Comparison of ENCODE assay signal across 13 cellular contexts in the genomic region with DNA sequence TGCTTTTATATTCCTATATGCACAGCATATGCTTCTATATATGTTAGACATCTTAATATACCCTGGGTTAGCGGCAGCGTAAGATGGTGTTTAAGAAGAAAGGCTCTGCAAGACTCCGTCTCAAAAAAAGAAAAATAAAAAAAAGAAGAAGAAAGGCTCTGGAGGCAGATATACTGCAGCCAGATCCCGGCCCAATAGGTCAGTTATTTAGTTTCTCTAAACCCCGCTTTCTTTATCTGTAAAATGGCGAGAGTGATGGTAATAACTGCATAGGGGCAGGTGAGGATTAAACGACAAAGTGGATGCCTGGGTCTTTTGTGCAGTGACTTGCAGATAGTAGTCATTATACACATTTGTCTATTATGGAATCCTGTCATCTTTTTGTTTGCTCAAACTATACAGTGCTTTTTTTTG.
A peak's percentile ranks its signal among the peaks of the same experiment; 100 is the strongest.
DNase-seq lines count a peak whose midpoint lies in the region; TF ChIP-seq lines count a peak whose summit lies in the region.
"Had no signal": no experiment of that assay in that cellular context is flagged by ENCODE, and none has a peak within 500 bp of the region (broad histone marks: within the 10 kb centered on the region; RNA-seq: fewer than 3 reads in every experiment).

No MANE protein-coding gene starts in this region.

- TF ChIP-seq CTCF in HL-60 (IDR thresholded peaks at IDR 0.05; ENCODE audit: insufficient read depth, low read length) = no peak
- no peak for TF ChIP-seq CTCF in WERI-Rb-1 (IDR thresholded peaks at IDR 0.05; ENCODE audit: low read depth, low read length)
- TF ChIP-seq CTCF in testis (IDR thresholded peaks at IDR 0.05) = no peak

- H3K4me2 ChIP-seq in trophoblast cell (ENCODE audit: low read length) = no peak overlapping the region
- H3K4me2 ChIP-seq: GM23338, PC-9 had no signal

- no peak overlapping the region for H3K4ac ChIP-seq in trophoblast cell (ENCODE audit: low read depth, low read length)

- H3K36me3 ChIP-seq in WERI-Rb-1 (no peaks in the 10 kb centered on the region), trophoblast cell (ENCODE audit: control insufficient read depth in 1 of 2, insufficient read depth in 2 of 2, low read length in 2 of 2) (peaks cover 0 to 3% of the 10 kb centered on the region in 2 experiments), testis (ENCODE audit: low read depth, missing control alignments) (no peaks in the 10 kb centered on the region)
- H3K36me3 ChIP-seq: SJSA1 had no signal

- H3K9ac ChIP-seq in trophoblast cell (ENCODE audit: low read length) = no peak overlapping the region

- no peak overlapping the region for H3K14ac ChIP-seq in trophoblast cell (ENCODE audit: low read length)

- TF ChIP-seq POLR2A in testis (IDR thresholded peaks at IDR 0.05) = no peak

- intact Hi-C loops in testis (cut with DNase I; ENCODE audit: low total_unique reads) = no loop called here

- peaks cover 9% of the 10 kb centered on the region for H3K79me1 ChIP-seq in trophoblast cell (ENCODE audit: low read length)

- H3K18ac ChIP-seq in trophoblast cell (ENCODE audit: low read length) = no peak overlapping the region

- H3K9me3 ChIP-seq in WERI-Rb-1 (ENCODE audit: severe bottlenecking) (peaks cover 11% of the 10 kb centered on the region), trophoblast cell (ENCODE audit: insufficient read depth, low read depth, low read length) (no peaks in the 10 kb centered on the region), testis (no peaks in the 10 kb centered on the region)
- H3K9me3 ChIP-seq: SJSA1 had no signal

- H3K27me3 ChIP-seq in HL-60 (ENCODE audit: insufficient read depth, poor library complexity, severe bottlenecking) (no peaks in the 10 kb centered on the region), WERI-Rb-1 (ENCODE audit: insufficient read depth, low read depth, severe bottlenecking) (no peaks in the 10 kb centered on the region), trophoblast cell (ENCODE audit: insufficient read depth, low read length) (no peaks in the 10 kb centered on the region), testis (no peaks in the 10 kb centered on the region)
- H3K27me3 ChIP-seq: SJSA1 had no signal

- peak overlapping the region; percentile 32 for H4K91ac ChIP-seq in trophoblast cell (ENCODE audit: low read depth, low read length)

- no CpG with 5 or more reads among the region's 7 CpGs for WGBS in trophoblast cell (ENCODE audit: extremely low coverage, insufficient coverage, insufficient read length)
- 54 to 77% methylated on average over 7 of the region's 7 CpGs for WGBS in testis, 2 donors

- H2BK5ac ChIP-seq in trophoblast cell (ENCODE audit: low read depth, low read length, poor library complexity) = no peak overlapping the region

- H4K8ac ChIP-seq in trophoblast cell (ENCODE audit: low read depth, low read length) = no peak overlapping the region

- H2AK5ac ChIP-seq in trophoblast cell (ENCODE audit: low read length) = no peak overlapping the region

- H3K23ac ChIP-seq in trophoblast cell (ENCODE audit: low read length) = no peak overlapping the region

- H2BK12ac ChIP-seq in trophoblast cell (ENCODE audit: low read length) = no peak overlapping the region

- H3K79me2 ChIP-seq in trophoblast cell (ENCODE audit: control insufficient read depth, insufficient read depth, low read length, poor library complexity) = no peaks in the 10 kb centered on the region

- H4K12ac ChIP-seq in trophoblast cell (ENCODE audit: low read depth, low read length) = no peak overlapping the region

- H3K4me1 ChIP-seq in trophoblast cell (ENCODE audit: control insufficient read depth in 1 of 2, insufficient read depth in 2 of 2, low read length in 2 of 2) (peaks cover 2 to 7% of the 10 kb centered on the region in 2 experiments), testis (no peaks in the 10 kb centered on the region)

- no peak overlapping the region for H2BK120ac ChIP-seq in trophoblast cell (ENCODE audit: insufficient read depth, low read length, poor library complexity)

- no peak for DNase-seq in HL-60 (ENCODE audit: low read depth in 1 of 2, low spot score in 1 of 2)
- DNase-seq in NCI-H146 treated with DMSO at 0.1 percent for 48 hours (lab: John Stamatoyannopoulos, UW; ENCODE audit: unreplicated experiment) = peak; percentile 30
- no peak for DNase-seq in WERI-Rb-1
- no peak for DNase-seq in trophoblast cell
- DNase-seq in HK-2 (ENCODE audit: unreplicated experiment) = no peak
- no peak for DNase-seq in testis
- DNase-seq in DMS53 (lab: John Stamatoyannopoulos, UW) = no peak
- DNase-seq: CD4-positive, alpha-beta T cell; DND-41; NCI-H774 had no signal

- H3K4me3 ChIP-seq in HL-60 (replicated peaks; ENCODE audit: insufficient read depth, low read length) (no peak overlapping the region), WERI-Rb-1 (ENCODE audit: low read depth, low read length) (no peak overlapping the region), trophoblast cell (ENCODE audit: low read depth, low read length) (no peak overlapping the region), testis (no peak overlapping the region)
- H3K4me3 ChIP-seq: GM23338, PC-9, SJSA1 had no signal

- H3K27ac ChIP-seq in HL-60 (replicated peaks) = peak overlapping the region; percentile 97
- H3K27ac ChIP-seq in WERI-Rb-1 = peak overlapping the region; percentile 74
- H3K27ac ChIP-seq in trophoblast cell (ENCODE audit: low read depth, low read length) = no peak overlapping the region
- H3K27ac ChIP-seq in testis = no peak overlapping the region
- H3K27ac ChIP-seq: PC-9, SJSA1 had no signal

- no peak overlapping the region for H2AFZ ChIP-seq in trophoblast cell (ENCODE audit: insufficient read depth, low read length, poor library complexity)
- H2AFZ ChIP-seq: PC-9 had no signal

Comparison
In these comparisons a context has a peak if more than half of its experiments do, and no peak if none do; other contexts are left out.
1. H3K27ac ChIP-seq: peak in HL-60 (single experiment) and WERI-Rb-1 (single experiment); none in trophoblast cell (single experiment) and testis (0 of 2).